Comparison of ENCODE assay signal across 27 cellular contexts in genomic region chr2:189360861-189361260, GRCh38.
"Had no signal": no experiment of that assay in that cellular context is flagged by ENCODE, and none has a peak within 500 bp of the region (broad histone marks: within the 10 kb centered on the region; RNA-seq: fewer than 3 reads in every experiment).

No MANE protein-coding gene starts in this region.

- H3K79me2 ChIP-seq: hepatocyte had no signal

- H3K4me2 ChIP-seq: hepatocyte had no signal

- H3K27me3 ChIP-seq: breast epithelium, esophagus muscularis mucosa, gastrocnemius medialis, hepatocyte, uterus had no signal

- ATAC-seq: activated CD8-positive, alpha-beta memory T cell treated with anti-CD3 and anti-CD28 coated beads, Interleukin-2, amount 10 ng/mL, durations not matched to agents 7 days and 5 days; activated CD8-positive, alpha-beta T cell treated with anti-CD3 and anti-CD28 coated beads, Interleukin-2, amount 10 ng/mL, durations not matched to agents 7 days and 5 days; activated T-cell treated with anti-CD3 and anti-CD28 coated beads, Interleukin-2, amount 50 U/mL, for 72 hours; gastrocnemius medialis; left colon; naive thymus-derived CD4-positive, alpha-beta T cell; right cardiac atrium had no signal

- DNase-seq: activated B cell treated with CpG ODN at 0.5 μM for 24 hours; activated CD8-positive, alpha-beta memory T cell treated with anti-CD3 and anti-CD28 coated beads, Interleukin-2, amount 10 ng/mL, durations not matched to agents 7 days and 5 days; activated CD8-positive, alpha-beta T cell treated with anti-CD3 and anti-CD28 coated beads, Interleukin-2, amount 10 ng/mL, durations not matched to agents 7 days and 5 days; activated effector memory CD4-positive, alpha-beta T cell treated with Interleukin-2 at 50 U/mL for 16 hours; activated naive CD4-positive, alpha-beta T cell treated with Interleukin-2 at 50 U/mL for 16 hours; activated naive CD8-positive, alpha-beta T cell treated with anti-CD3 and anti-CD28 coated beads, Interleukin-2, amount 10 ng/mL, durations not matched to agents 7 days and 5 days; activated T-cell treated with anti-CD3 and anti-CD28 coated beads for 4 hours; activated T-cell treated with anti-CD3 and anti-CD28 coated beads, Interleukin-2, amount 50 U/mL, for 72 hours; amygdala; central memory CD4-positive, alpha-beta T cell; endodermal cell; gastrocnemius medialis; immature natural killer cell; kidney; left colon; mammary epithelial cell; naive thymus-derived CD4-positive, alpha-beta T cell; occipital lobe; right cardiac atrium; stimulated activated CD4-positive, alpha-beta T cell treated with anti-CD3 and anti-CD28 coated beads, Interleukin-12 subunit alpha, Interleukin-12 subunit beta, amount 100 ng/mL, for 4 hours; stimulated activated CD4-positive, alpha-beta T cell treated with anti-CD3 and anti-CD28 coated beads, Interleukin-4, amount 100 ng/mL, for 1 hour; T-helper 1 cell; uterus had no signal

- H3K36me3 ChIP-seq: breast epithelium, esophagus muscularis mucosa, gastrocnemius medialis, uterus had no signal

- H3K4me1 ChIP-seq: breast epithelium, uterus had no signal

- H2AFZ ChIP-seq: hepatocyte had no signal

- H3K9me3 ChIP-seq: esophagus muscularis mucosa, gastrocnemius medialis, uterus had no signal

- FAIRE-seq: kidney had no signal

- H3K27ac ChIP-seq: breast epithelium, esophagus muscularis mucosa, gastrocnemius medialis, hepatocyte, uterus had no signal

- H3K4me3 ChIP-seq: breast epithelium, esophagus muscularis mucosa, gastrocnemius medialis, hepatocyte, skin epidermis, uterus had no signal
